In the genomic region with DNA sequence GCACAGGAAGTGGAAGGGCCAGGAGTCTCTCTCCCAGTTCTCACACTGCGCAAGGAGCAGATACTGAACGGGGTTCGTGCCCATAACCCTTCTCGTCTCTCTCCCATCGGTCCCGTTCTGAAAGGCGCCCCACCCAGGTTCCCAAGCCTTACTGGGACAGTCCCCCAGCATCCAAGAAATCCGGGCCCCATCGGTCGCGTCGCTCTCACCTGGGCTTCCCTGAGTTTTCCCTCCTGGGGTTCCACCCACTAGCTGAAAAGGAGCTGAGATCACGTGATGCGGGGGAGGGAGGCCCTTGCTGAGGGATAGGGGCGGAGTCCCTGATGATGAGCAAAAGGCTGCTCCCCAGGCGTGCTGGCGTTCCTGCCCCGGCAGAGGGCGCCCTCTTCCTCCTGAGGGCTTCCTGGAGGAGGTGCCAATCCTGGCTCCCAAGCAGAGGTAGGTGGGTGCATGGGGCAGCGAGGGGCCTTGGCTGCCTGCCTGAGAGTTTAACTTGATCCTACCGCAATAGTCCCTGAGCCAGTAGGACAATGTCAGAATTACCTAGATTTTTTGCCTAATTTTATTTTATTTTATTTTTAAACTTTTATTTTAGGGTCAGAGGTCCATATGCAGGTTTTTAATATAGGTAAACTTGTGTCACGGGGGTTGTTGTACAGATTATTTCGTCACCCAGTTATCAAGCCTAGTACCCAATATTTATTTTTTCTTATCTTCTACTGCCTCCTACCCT, we compare ENCODE assay signal across 8 cellular contexts. TPM values are rescaled to one million over a fixed set of nuclear protein-coding genes. Genes with fewer than 3 reads are reported as not detected.
DNase-seq lines count a peak whose midpoint lies in the region; ATAC-seq and TF ChIP-seq lines count a peak whose summit lies in the region.

Gene SPOCD1 (minus strand): TSS at position 271 of the 733 bp plus-strand sequence. CDS start 689 bp downstream, outside the sequence.

- peak; percentile 71 to 87 (median 80) for TF ChIP-seq CTCF in right lobe of liver (IDR thresholded peaks at IDR 0.05)

- peaks cover 2% of the 10 kb centered on the region for H3K27me3 Mint-ChIP-seq in activated CD4-positive, alpha-beta T cell treated with anti-CD3 and anti-CD28 coated beads, Interleukin-2, amount 10 ng/mL, durations not matched to agents 24 days and 14 days

- intact Hi-C loops in activated CD4-positive, alpha-beta T cell treated with anti-CD3 and anti-CD28 coated beads, Interleukin-2, amount 10 ng/mL, durations not matched to agents 24 days and 14 days (cut with micrococcal nuclease): loop anchor here (1.0 to 5.0 kb wide), 2 partner anchors 148 to 246 kb away; no protein-coding TSS in a partner anchor
- intact Hi-C loops in right lobe of liver (cut with DNase I): no loop called here

- H3K9me3 Mint-ChIP-seq in activated CD4-positive, alpha-beta T cell treated with anti-CD3 and anti-CD28 coated beads, Interleukin-2, amount 10 ng/mL, durations not matched to agents 24 days and 14 days: no peaks in the 10 kb centered on the region

- peaks cover 6% of the 10 kb centered on the region for H3K4me1 Mint-ChIP-seq in activated CD4-positive, alpha-beta T cell treated with anti-CD3 and anti-CD28 coated beads, Interleukin-2, amount 10 ng/mL, durations not matched to agents 24 days and 14 days

- no peak within 1 kb of the TSS for H3K27ac ChIP-seq in right lobe of liver

- H3K27me3 ChIP-seq in right lobe of liver: no peaks in the 10 kb centered on the region

- TF ChIP-seq POLR2A in right lobe of liver (IDR thresholded peaks at IDR 0.05): no peak

- no peak within 1 kb of the TSS for H3K4me3 Mint-ChIP-seq in activated CD4-positive, alpha-beta T cell treated with anti-CD3 and anti-CD28 coated beads, Interleukin-2, amount 10 ng/mL, durations not matched to agents 24 days and 14 days

- no peaks in the 10 kb centered on the region for H3K36me3 Mint-ChIP-seq in activated CD4-positive, alpha-beta T cell treated with anti-CD3 and anti-CD28 coated beads, Interleukin-2, amount 10 ng/mL, durations not matched to agents 24 days and 14 days (ENCODE audit: low read depth)

- H3K27ac Mint-ChIP-seq in activated CD4-positive, alpha-beta T cell treated with anti-CD3 and anti-CD28 coated beads, Interleukin-2, amount 10 ng/mL, durations not matched to agents 24 days and 14 days: no peak within 1 kb of the TSS

- H3K9me3 ChIP-seq in right lobe of liver: no peaks in the 10 kb centered on the region

- DNase-seq in NCI-H1436 (lab: John Stamatoyannopoulos, UW) (peak; percentile 76), NCI-H1436 treated with DMSO at 0.1 percent for 48 hours (lab: John Stamatoyannopoulos, UW) (no peak), NCI-H524 (lab: John Stamatoyannopoulos, UW) (peak; percentile 54 to 75), dermis microvascular lymphatic vessel endothelial cell (ENCODE audit: low read depth in 2 of 2) (peak; percentile 43 to 77), right lobe of liver (peak; percentile 80 to 87 (median 83)), GOT3 (lab: John Stamatoyannopoulos, UW) (no peak)
- DNase-seq in activated CD4-positive, alpha-beta T cell treated with anti-CD3 and anti-CD28 coated beads, Interleukin-2, amount 10 ng/mL, durations not matched to agents 24 days and 14 days: peak; percentile 94
- peak; percentile 70 for DNase-seq in stimulated activated CD8-positive, alpha-beta memory T cell treated with anti-CD3 and anti-CD28 coated beads, Interleukin-12 subunit alpha, Interleukin-12 subunit beta, amount 100 ng/mL, for 4 hours (ENCODE audit: low read depth)

- no peak within 1 kb of the TSS for H3K4me3 ChIP-seq in right lobe of liver

- WGBS in right lobe of liver (ENCODE audit: insufficient coverage, low coverage, low lambda C conversion rate, missing lambda C conversion rate): 40% methylated on average over 15 of the region's 23 CpGs

- H3K4me1 ChIP-seq in right lobe of liver: no peaks in the 10 kb centered on the region

- ATAC-seq in right lobe of liver: peak; percentile 93 to 99 (median 97)

- no peaks in the 10 kb centered on the region for H3K36me3 ChIP-seq in right lobe of liver

RNA-seq across cellular contexts. Expression of gene SPOCD1, which starts in this region (rescaled TPM):
- not detected in 2 replicates for total RNA-seq in activated CD4-positive, alpha-beta T cell treated with anti-CD3 and anti-CD28 coated beads, Interleukin-2, amount 10 ng/mL, durations not matched to agents 24 days and 14 days
- 2.5 and 4.0 TPM in 2 replicates for total RNA-seq in dermis microvascular lymphatic vessel endothelial cell
- total RNA-seq in right lobe of liver: under 1 TPM in 4 of 6 experiments, not detected in 2; 0.15 to 0.74 (median 0.36) TPM

Comparison
In these comparisons a context has a peak if more than half of its experiments do, and no peak if none do; other contexts are left out.
1. DNase-seq: peak in NCI-H1436 (single experiment), NCI-H524 (2 of 2), dermis microvascular lymphatic vessel endothelial cell (2 of 2) and stimulated activated CD8-positive, alpha-beta memory T cell treated with anti-CD3 and anti-CD28 coated beads, Interleukin-12 subunit alpha, Interleukin-12 subunit beta, amount 100 ng/mL, for 4 hours (single experiment); none in NCI-H1436 treated with DMSO at 0.1 percent for 48 hours (single experiment) and GOT3 (single experiment).
2. Peak in DNase-seq in activated CD4-positive, alpha-beta T cell treated with anti-CD3 and anti-CD28 coated beads, Interleukin-2, amount 10 ng/mL, durations not matched to agents 24 days and 14 days; RNA of the gene not detected or under 1 TPM.
3. Peak in DNase-seq and ATAC-seq in right lobe of liver; RNA of the gene not detected or under 1 TPM.